Comparison of ENCODE assay signal across 14 cellular contexts in the genomic region with DNA sequence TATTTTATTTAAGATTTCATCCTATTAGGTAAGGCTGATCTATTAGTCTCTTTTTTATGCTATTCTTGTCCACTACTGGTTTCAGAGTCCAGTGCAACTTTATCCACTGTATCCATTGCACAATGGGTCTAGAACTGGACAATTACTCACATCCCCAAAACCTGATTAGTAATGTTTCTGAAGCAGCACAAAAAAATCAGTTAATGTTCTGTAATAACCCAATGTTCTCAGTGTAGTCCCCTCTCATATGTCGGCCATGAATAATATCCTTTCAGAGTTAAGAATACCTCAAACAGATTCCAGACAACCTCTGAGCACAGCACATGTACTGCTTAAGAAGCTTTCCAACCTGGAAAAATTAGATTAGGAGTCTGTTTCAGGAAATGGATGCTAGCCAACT. TPM values are rescaled to one million over a fixed set of nuclear protein-coding genes. Genes with fewer than 3 reads are reported as not detected.
DNase-seq lines count a peak whose midpoint lies in the region; FAIRE-seq and TF ChIP-seq lines count a peak whose summit lies in the region.
"Had no signal": no experiment of that assay in that cellular context is flagged by ENCODE, and none has a peak within 500 bp of the region (broad histone marks: within the 10 kb centered on the region; RNA-seq: fewer than 3 reads in every experiment).

No MANE protein-coding gene starts in this region.

- H3K36me3 ChIP-seq in bronchial epithelial cell (ENCODE audit: control insufficient read depth, insufficient read depth, low read length) (no peaks in the 10 kb centered on the region), kidney (ENCODE audit: control insufficient read depth in 1 of 2, insufficient read depth in 2 of 2, low read length in 2 of 2) (no peaks in the 10 kb centered on the region)

- H3K4me3 ChIP-seq in bronchial epithelial cell (ENCODE audit: low read depth, low read length), result no peak overlapping the region
- H3K4me3 ChIP-seq in kidney (ENCODE audit: low read length in 2 of 2), result no peak overlapping the region
- H3K4me3 ChIP-seq in skeletal muscle cell (ENCODE audit: low read depth, low read length), result no peak overlapping the region

- CTCF ChIA-PET in RWPE1 (lab: Yijun Ruan, JAX), result interaction anchor here (0.7 kb wide), 3 partner anchors 14 to 185 kb away, joined by 3 to 4 read pairs (median 3); no protein-coding TSS in a partner anchor

- DNase-seq in HT1080 (ENCODE audit: low read depth) (peak; percentile 6), bronchial epithelial cell (ENCODE audit: low read depth) (peak; percentile 28), kidney (no peak), skeletal muscle cell (ENCODE audit: low read depth) (peak; percentile 42), RWPE1 (ENCODE audit: low spot score) (no peak), middle frontal gyrus (ENCODE audit: extremely low spot score, low spot score) (no peak), RCC 7860 (ENCODE audit: low spot score) (no peak), AG08396 (ENCODE audit: low spot score) (no peak)
- DNase-seq: H7, KBM-7, NCI-H2029 treated with DMSO at 0.1 percent for 48 hours, occipital lobe, T-helper 2 cell had no signal

- FAIRE-seq in bronchial epithelial cell (lab: Jason Lieb, UNC) (no peak), kidney (lab: Jason Lieb, UNC) (no peak), RCC 7860 (lab: Jason Lieb, UNC) (no peak)

- POLR2A ChIA-PET in RWPE1 (lab: Yijun Ruan, JAX; ENCODE audit: low non-redundant PET), result no interaction called here

- H3K27ac ChIP-seq in kidney (ENCODE audit: low read depth in 2 of 2, low read length in 2 of 2) (peak overlapping the region; percentile 44 to 72), RWPE1 (no peak overlapping the region)
- H3K27ac ChIP-seq: epithelial cell of prostate had no signal

- TF ChIP-seq CTCF in bronchial epithelial cell (IDR thresholded peaks at IDR 0.05; ENCODE audit: insufficient read depth, low read length, severe bottlenecking) (no peak), kidney (IDR thresholded peaks at IDR 0.05; ENCODE audit: borderline replicate concordance, extremely low read depth, insufficient read depth) (no peak), RWPE1 (conservative IDR thresholded peaks at IDR 0.05; ENCODE audit: low read depth) (no peak)

- H3K9me3 ChIP-seq in kidney (ENCODE audit: control insufficient read depth in 1 of 2, low read length in 2 of 2), result no peaks in the 10 kb centered on the region

- intact Hi-C loops in kidney (cut with DNase I), result no loop called here

- H3K27me3 ChIP-seq in bronchial epithelial cell (ENCODE audit: control insufficient read depth, insufficient read depth, low read length), result no peaks in the 10 kb centered on the region

- no peak overlapping the region for H3K9ac ChIP-seq in kidney (ENCODE audit: low read length in 2 of 2)

- H3K4me1 ChIP-seq in kidney (ENCODE audit: control insufficient read depth in 1 of 2, insufficient read depth in 1 of 2, low read depth in 1 of 2, low read length in 2 of 2), result peaks cover 35 to 44% of the 10 kb centered on the region in 2 donors

RNA-seq across cellular contexts. Expression of a gene that starts 29.7 kb away (rescaled TPM):
- 5.0 and 5.6 TPM in 2 replicates for total RNA-seq in HT1080 (2014; rRNA removed; shearing (Covaris generic))
- 0.24 and 0.42 TPM in 2 replicates for polyA plus RNA-seq in HT1080 (2015; cell fraction: cytosol; rRNA removed)
- 0.08 and 0.48 TPM in 2 replicates for polyA plus RNA-seq in HT1080 (2015; cell fraction: nucleus; rRNA removed)
- 3.9 and 6.0 TPM in 2 replicates for total RNA-seq in bronchial epithelial cell
- 101 TPM for total RNA-seq in kidney
- polyA plus RNA-seq in kidney (ENCODE audit: insufficient read depth, low read depth, low replicate concordance), result 23.5 TPM

Comparison
In these comparisons a context has a peak if more than half of its experiments do, and no peak if none do; other contexts are left out.
1. DNase-seq: peak in HT1080 (single experiment), bronchial epithelial cell (single experiment) and skeletal muscle cell (single experiment); none in kidney (single experiment), RWPE1 (single experiment), middle frontal gyrus (single experiment), RCC 7860 (single experiment) and AG08396 (single experiment).
2. RNA of a gene that starts 29.7 kb away (total RNA-seq): 101 TPM in kidney (single experiment); 5.0 to 5.6 TPM in HT1080 and 3.9 to 6.0 TPM in bronchial epithelial cell; every median in the first group is over 10 times any median in the second.